In genomic region chr20:17969276-17969883, GRCh38 we compare ENCODE assay signal across 8 cellular contexts. TPM values are rescaled to one million over a fixed set of nuclear protein-coding genes. Genes with fewer than 3 reads are reported as not detected.
DNase-seq lines count a peak whose midpoint lies in the region; ATAC-seq and TF ChIP-seq lines count a peak whose summit lies in the region.

No MANE protein-coding gene starts in this region.

- peak overlapping the region; percentile 99 for H3K27ac Mint-ChIP-seq in nephron

- DNase-seq in NCI-H1092 treated with DMSO at 0.1 percent for 48 hours (lab: John Stamatoyannopoulos, UW) (peak; percentile 51), NCI-H1092 (lab: John Stamatoyannopoulos, UW) (no peak), esophagus squamous epithelium (lab: John Stamatoyannopoulos, UW) (no peak), posterior vena cava (ENCODE audit: low spot score) (no peak)
- peak; percentile 63 for DNase-seq in activated CD4-positive, alpha-beta T cell treated with anti-CD3 and anti-CD28 coated beads for 48 hours

- H3K27ac ChIP-seq in KOPT-K1 (ENCODE audit: low read depth, low read length, poor library complexity, severe bottlenecking) (peak overlapping the region; percentile 100), esophagus squamous epithelium (peak overlapping the region; percentile 94 to 98 (median 98))

- H3K4me1 ChIP-seq in esophagus squamous epithelium, result peaks cover 14 to 81% (median 46%) of the 10 kb centered on the region in 3 donors

- peaks cover 9% of the 10 kb centered on the region for H3K36me3 Mint-ChIP-seq in nephron (ENCODE audit: low read depth)

- TF ChIP-seq CTCF in esophagus squamous epithelium (IDR thresholded peaks at IDR 0.05), result no peak
- TF ChIP-seq CTCF in nephron (IDR thresholded peaks at IDR 0.05; ENCODE audit: unreplicated experiment in 3 of 3), result no peak

- H3K36me3 ChIP-seq in KOPT-K1 (ENCODE audit: insufficient read depth, low read length), result peaks cover 75% of the 10 kb centered on the region
- H3K36me3 ChIP-seq in esophagus squamous epithelium, result no peaks in the 10 kb centered on the region

- no peaks in the 10 kb centered on the region for H3K27me3 ChIP-seq in esophagus squamous epithelium

- ATAC-seq in GM21825 (IDR thresholded peaks at IDR 0.05; ENCODE audit: unreplicated experiment), result peak; percentile 13

- H3K9me3 ChIP-seq in KOPT-K1 (ENCODE audit: insufficient read depth, low read length, poor library complexity, severe bottlenecking), result no peaks in the 10 kb centered on the region
- no peaks in the 10 kb centered on the region for H3K9me3 ChIP-seq in esophagus squamous epithelium

- peaks cover 3% of the 10 kb centered on the region for H3K27me3 Mint-ChIP-seq in nephron (ENCODE audit: low read depth)

- H3K4me1 Mint-ChIP-seq in nephron, result peaks cover 76% of the 10 kb centered on the region

- TF ChIP-seq POLR2A in esophagus squamous epithelium (IDR thresholded peaks at IDR 0.05), result no peak

- peak overlapping the region; percentile 83 to 93 (median 90) for H3K4me3 ChIP-seq in esophagus squamous epithelium

- intact Hi-C loops in esophagus squamous epithelium (cut with DNase I), result no loop called here
- intact Hi-C loops in posterior vena cava (cut with DNase I), result no loop called here

- H3K9me3 Mint-ChIP-seq in nephron, result no peaks in the 10 kb centered on the region

- 0 to 1% methylated on average over 17 of the region's 29 CpGs for WGBS in esophagus squamous epithelium, 2 donors

- peak overlapping the region; percentile 95 to 99 (median 96) for H3K4me3 Mint-ChIP-seq in nephron

RNA-seq across cellular contexts. Expression of gene MGME1, which starts 0.6 kb away (rescaled TPM):
- total RNA-seq in esophagus squamous epithelium (10 to 100 TPM; 11.2 to 18.9 (median 12.0) TPM), posterior vena cava (1 to 10 TPM; 7.5 to 9.0 TPM)

RNA-seq across cellular contexts. Expression of gene SNX5, which starts 0.8 kb away (rescaled TPM):
- 100 to 1,000 TPM in 2 of 4 donors, 10 to 100 TPM in 2; 43.6 to 137 (median 98.5) TPM for total RNA-seq in esophagus squamous epithelium
- 10 to 100 TPM; 44.4 to 44.7 TPM for total RNA-seq in posterior vena cava

Comparison
In these comparisons a context has a peak if more than half of its experiments do, and no peak if none do; other contexts are left out.
1. DNase-seq: peak in NCI-H1092 treated with DMSO at 0.1 percent for 48 hours (single experiment) and activated CD4-positive, alpha-beta T cell treated with anti-CD3 and anti-CD28 coated beads for 48 hours (single experiment); none in NCI-H1092 (single experiment), esophagus squamous epithelium (single experiment) and posterior vena cava (single experiment).